In the genomic region with DNA sequence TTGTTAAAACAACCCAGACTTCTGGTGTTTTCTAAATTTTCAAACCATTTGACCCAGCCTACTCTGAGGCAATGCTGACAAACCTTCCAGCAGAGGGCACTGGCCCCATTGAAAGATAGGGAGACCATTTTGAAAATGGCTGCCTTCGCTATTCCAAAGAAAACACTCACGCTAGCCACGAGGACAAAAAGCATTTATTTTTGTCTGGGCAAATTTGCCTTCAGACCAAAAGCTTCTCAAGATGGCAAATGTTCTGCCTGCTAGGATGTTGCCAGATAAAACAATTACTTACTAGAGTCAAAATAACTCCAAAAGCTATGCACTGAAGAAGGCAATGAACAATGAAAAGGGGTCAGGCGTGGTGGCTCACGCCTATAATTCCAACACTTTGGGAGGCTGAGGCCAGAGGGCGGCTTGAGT, we compare ENCODE assay signal across 1 cellular context.
TF ChIP-seq lines count a peak whose summit lies in the region.

No MANE protein-coding gene starts in this region.

TF ChIP-seq in HepG2, 621 proteins besides CTCF, POLR2A, EP300 and RAD21:
- TF ChIP-seq, protein P1, sequence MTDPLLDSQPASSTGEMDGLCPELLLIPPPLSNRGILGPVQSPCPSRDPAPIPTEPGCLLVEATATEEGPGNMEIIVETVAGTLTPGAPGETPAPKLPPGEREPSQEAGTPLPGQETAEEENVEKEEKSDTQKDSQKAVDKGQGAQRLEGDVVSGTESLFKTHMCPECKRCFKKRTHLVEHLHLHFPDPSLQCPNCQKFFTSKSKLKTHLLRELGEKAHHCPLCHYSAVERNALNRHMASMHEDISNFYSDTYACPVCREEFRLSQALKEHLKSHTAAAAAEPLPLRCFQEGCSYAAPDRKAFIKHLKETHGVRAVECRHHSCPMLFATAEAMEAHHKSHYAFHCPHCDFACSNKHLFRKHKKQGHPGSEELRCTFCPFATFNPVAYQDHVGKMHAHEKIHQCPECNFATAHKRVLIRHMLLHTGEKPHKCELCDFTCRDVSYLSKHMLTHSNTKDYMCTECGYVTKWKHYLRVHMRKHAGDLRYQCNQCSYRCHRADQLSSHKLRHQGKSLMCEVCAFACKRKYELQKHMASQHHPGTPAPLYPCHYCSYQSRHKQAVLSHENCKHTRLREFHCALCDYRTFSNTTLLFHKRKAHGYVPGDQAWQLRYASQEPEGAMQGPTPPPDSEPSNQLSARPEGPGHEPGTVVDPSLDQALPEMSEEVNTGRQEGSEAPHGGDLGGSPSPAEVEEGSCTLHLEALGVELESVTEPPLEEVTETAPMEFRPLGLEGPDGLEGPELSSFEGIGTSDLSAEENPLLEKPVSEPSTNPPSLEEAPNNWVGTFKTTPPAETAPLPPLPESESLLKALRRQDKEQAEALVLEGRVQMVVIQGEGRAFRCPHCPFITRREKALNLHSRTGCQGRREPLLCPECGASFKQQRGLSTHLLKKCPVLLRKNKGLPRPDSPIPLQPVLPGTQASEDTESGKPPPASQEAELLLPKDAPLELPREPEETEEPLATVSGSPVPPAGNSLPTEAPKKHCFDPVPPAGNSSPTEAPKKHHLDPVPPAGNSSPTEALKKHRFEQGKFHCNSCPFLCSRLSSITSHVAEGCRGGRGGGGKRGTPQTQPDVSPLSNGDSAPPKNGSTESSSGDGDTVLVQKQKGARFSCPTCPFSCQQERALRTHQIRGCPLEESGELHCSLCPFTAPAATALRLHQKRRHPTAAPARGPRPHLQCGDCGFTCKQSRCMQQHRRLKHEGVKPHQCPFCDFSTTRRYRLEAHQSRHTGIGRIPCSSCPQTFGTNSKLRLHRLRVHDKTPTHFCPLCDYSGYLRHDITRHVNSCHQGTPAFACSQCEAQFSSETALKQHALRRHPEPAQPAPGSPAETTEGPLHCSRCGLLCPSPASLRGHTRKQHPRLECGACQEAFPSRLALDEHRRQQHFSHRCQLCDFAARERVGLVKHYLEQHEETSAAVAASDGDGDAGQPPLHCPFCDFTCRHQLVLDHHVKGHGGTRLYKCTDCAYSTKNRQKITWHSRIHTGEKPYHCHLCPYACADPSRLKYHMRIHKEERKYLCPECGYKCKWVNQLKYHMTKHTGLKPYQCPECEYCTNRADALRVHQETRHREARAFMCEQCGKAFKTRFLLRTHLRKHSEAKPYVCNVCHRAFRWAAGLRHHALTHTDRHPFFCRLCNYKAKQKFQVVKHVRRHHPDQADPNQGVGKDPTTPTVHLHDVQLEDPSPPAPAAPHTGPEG (CRISPR knock-in tag; IDR thresholded peaks at IDR 0.05) = no peak
- TF ChIP-seq TOPORS (CRISPR knock-in tag; IDR thresholded peaks at IDR 0.05) (no peak), YY1 (IDR thresholded peaks at IDR 0.05; ENCODE audit: insufficient read depth, insufficient replicate concordance, low read depth, low read length) (peak; percentile 86), SOX5 (CRISPR knock-in tag; IDR thresholded peaks at IDR 0.05; ENCODE audit: borderline replicate concordance) (no peak), MBNL3 (CRISPR knock-in tag; conservative IDR thresholded peaks at IDR 0.05) (no peak), ZNF761 (CRISPR knock-in tag; conservative IDR thresholded peaks at IDR 0.05) (no peak), HOXA3 (CRISPR knock-in tag; IDR thresholded peaks at IDR 0.05) (peak; percentile 63), RFX3 (CRISPR knock-in tag; IDR thresholded peaks at IDR 0.05) (no peak), ZNF296 (CRISPR knock-in tag; conservative IDR thresholded peaks at IDR 0.05) (no peak), ZNF234 (CRISPR knock-in tag; conservative IDR thresholded peaks at IDR 0.05) (no peak), ZNF3 (CRISPR knock-in tag; IDR thresholded peaks at IDR 0.05) (no peak), LCORL (IDR thresholded peaks at IDR 0.05) (no peak), LCORL (CRISPR knock-in tag; IDR thresholded peaks at IDR 0.05) (no peak), STAG1 (CRISPR knock-in tag; IDR thresholded peaks at IDR 0.05) (peak; percentile 36; the same call in 1 of the 2 replicates), ZNF777 (CRISPR knock-in tag; IDR thresholded peaks at IDR 0.05) (no peak), ARNT (IDR thresholded peaks at IDR 0.05) (no peak)
- TF ChIP-seq, protein P2, sequence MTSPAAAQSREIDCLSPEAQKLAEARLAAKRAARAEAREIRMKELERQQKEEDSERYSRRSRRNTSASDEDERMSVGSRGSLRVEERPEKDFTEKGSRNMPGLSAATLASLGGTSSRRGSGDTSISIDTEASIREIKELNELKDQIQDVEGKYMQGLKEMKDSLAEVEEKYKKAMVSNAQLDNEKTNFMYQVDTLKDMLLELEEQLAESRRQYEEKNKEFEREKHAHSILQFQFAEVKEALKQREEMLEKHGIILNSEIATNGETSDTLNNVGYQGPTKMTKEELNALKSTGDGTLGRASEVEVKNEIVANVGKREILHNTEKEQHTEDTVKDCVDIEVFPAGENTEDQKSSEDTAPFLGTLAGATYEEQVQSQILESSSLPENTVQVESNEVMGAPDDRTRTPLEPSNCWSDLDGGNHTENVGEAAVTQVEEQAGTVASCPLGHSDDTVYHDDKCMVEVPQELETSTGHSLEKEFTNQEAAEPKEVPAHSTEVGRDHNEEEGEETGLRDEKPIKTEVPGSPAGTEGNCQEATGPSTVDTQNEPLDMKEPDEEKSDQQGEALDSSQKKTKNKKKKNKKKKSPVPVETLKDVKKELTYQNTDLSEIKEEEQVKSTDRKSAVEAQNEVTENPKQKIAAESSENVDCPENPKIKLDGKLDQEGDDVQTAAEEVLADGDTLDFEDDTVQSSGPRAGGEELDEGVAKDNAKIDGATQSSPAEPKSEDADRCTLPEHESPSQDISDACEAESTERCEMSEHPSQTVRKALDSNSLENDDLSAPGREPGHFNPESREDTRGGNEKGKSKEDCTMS (CRISPR knock-in tag; conservative IDR thresholded peaks at IDR 0.05) = no peak
- TF ChIP-seq, protein P3, sequence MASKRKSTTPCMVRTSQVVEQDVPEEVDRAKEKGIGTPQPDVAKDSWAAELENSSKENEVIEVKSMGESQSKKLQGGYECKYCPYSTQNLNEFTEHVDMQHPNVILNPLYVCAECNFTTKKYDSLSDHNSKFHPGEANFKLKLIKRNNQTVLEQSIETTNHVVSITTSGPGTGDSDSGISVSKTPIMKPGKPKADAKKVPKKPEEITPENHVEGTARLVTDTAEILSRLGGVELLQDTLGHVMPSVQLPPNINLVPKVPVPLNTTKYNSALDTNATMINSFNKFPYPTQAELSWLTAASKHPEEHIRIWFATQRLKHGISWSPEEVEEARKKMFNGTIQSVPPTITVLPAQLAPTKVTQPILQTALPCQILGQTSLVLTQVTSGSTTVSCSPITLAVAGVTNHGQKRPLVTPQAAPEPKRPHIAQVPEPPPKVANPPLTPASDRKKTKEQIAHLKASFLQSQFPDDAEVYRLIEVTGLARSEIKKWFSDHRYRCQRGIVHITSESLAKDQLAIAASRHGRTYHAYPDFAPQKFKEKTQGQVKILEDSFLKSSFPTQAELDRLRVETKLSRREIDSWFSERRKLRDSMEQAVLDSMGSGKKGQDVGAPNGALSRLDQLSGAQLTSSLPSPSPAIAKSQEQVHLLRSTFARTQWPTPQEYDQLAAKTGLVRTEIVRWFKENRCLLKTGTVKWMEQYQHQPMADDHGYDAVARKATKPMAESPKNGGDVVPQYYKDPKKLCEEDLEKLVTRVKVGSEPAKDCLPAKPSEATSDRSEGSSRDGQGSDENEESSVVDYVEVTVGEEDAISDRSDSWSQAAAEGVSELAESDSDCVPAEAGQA (IDR thresholded peaks at IDR 0.05; ENCODE audit: low read depth) = peak; percentile 47; the same call in 1 of the 2 replicates
- TF ChIP-seq, protein P3 (CRISPR knock-in tag; IDR thresholded peaks at IDR 0.05; ENCODE audit: borderline replicate concordance) = no peak
- TF ChIP-seq, protein P4, sequence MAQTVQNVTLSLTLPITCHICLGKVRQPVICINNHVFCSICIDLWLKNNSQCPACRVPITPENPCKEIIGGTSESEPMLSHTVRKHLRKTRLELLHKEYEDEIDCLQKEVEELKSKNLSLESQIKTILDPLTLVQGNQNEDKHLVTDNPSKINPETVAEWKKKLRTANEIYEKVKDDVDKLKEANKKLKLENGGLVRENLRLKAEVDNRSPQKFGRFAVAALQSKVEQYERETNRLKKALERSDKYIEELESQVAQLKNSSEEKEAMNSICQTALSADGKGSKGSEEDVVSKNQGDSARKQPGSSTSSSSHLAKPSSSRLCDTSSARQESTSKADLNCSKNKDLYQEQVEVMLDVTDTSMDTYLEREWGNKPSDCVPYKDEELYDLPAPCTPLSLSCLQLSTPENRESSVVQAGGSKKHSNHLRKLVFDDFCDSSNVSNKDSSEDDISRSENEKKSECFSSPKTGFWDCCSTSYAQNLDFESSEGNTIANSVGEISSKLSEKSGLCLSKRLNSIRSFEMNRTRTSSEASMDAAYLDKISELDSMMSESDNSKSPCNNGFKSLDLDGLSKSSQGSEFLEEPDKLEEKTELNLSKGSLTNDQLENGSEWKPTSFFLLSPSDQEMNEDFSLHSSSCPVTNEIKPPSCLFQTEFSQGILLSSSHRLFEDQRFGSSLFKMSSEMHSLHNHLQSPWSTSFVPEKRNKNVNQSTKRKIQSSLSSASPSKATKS (CRISPR knock-in tag; IDR thresholded peaks at IDR 0.05) = no peak
- TF ChIP-seq, protein P5, sequence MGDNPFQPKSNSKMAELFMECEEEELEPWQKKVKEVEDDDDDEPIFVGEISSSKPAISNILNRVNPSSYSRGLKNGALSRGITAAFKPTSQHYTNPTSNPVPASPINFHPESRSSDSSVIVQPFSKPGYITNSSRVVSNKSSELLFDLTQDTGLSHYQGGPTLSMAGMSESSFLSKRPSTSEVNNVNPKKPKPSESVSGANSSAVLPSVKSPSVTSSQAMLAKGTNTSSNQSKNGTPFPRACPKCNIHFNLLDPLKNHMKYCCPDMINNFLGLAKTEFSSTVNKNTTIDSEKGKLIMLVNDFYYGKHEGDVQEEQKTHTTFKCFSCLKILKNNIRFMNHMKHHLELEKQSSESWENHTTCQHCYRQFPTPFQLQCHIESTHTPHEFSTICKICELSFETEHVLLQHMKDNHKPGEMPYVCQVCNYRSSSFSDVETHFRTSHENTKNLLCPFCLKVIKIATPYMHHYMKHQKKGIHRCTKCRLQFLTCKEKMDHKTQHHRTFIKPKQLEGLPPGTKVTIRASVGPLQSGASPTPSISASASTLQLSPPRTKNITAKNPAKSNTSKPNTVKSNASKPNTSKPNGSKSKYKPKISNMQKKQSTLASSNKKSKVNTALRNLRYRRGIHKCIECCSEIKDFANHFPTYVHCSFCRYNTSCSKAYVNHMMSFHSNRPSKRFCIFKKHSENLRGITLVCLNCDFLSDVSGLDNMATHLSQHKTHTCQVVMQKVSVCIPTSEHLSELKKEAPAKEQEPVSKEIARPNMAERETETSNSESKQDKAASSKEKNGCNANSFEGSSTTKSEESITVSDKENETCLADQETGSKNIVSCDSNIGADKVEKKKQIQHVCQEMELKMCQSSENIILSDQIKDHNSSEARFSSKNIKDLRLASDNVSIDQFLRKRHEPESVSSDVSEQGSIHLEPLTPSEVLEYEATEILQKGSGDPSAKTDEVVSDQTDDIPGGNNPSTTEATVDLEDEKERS (CRISPR knock-in tag; IDR thresholded peaks at IDR 0.05) = no peak
- TF ChIP-seq, protein P6, sequence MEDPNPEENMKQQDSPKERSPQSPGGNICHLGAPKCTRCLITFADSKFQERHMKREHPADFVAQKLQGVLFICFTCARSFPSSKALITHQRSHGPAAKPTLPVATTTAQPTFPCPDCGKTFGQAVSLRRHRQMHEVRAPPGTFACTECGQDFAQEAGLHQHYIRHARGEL (CRISPR knock-in tag; IDR thresholded peaks at IDR 0.05) = no peak
